ENCODE assay signal across 11 cellular contexts in the genomic region with DNA sequence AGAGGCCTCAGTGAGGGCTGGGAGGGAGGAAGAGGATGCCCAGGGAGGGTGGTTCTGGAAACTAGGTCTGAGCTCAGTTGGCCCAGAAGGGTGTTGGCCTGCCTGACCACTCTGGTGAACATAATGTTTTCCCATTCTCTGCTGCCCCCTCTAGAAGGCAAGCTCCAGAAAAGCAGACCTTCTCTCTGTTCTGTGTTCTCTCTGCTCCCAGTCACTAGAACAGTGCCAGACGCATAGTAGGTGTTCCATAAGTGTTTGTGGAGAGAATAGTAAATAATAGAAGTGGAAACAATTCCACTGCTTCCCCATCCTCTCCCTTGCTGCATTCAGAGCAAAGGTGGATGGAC. TPM values are rescaled to one million over a fixed set of nuclear protein-coding genes. Genes with fewer than 3 reads are reported as not detected.
DNase-seq lines count a peak whose midpoint lies in the region; ATAC-seq and TF ChIP-seq lines count a peak whose summit lies in the region.
"Had no signal": no experiment of that assay in that cellular context is flagged by ENCODE, and none has a peak within 500 bp of the region (broad histone marks: within the 10 kb centered on the region; RNA-seq: fewer than 3 reads in every experiment).

No MANE protein-coding gene starts in this region.

- no peaks in the 10 kb centered on the region for H3K9me3 ChIP-seq in SK-N-SH
- no peaks in the 10 kb centered on the region for H3K9me3 ChIP-seq in esophagus squamous epithelium
- H3K9me3 ChIP-seq: thoracic aorta had no signal

- no peaks in the 10 kb centered on the region for H4K20me1 ChIP-seq in SK-N-SH (ENCODE audit: insufficient read depth)

- H3K36me3 Mint-ChIP-seq in glutamatergic neuron (ENCODE audit: unreplicated experiment) (no peaks in the 10 kb centered on the region), osteocyte (ENCODE audit: unreplicated experiment) (no peaks in the 10 kb centered on the region)

- H3K4me3 ChIP-seq in SK-N-SH (ENCODE audit: low read depth in 2 of 2, low read length in 1 of 2) (no peak overlapping the region), skin epidermis (no peak overlapping the region), esophagus squamous epithelium (no peak overlapping the region)
- H3K4me3 ChIP-seq: K562, thoracic aorta had no signal

- peak overlapping the region in 1 of 2 experiments; percentile 41; a peak in 1 of 4 replicates for H3K27ac ChIP-seq in SK-N-SH (ENCODE audit: low read depth in 2 of 2, low read length in 1 of 2)
- peak overlapping the region in 17 of 21 experiments; percentile 17 to 80 (median 46) for H3K27ac ChIP-seq in skin epidermis
- H3K27ac ChIP-seq in esophagus squamous epithelium, result peak overlapping the region in 2 of 4 donors; percentile 7 to 54

- H3K9ac ChIP-seq in SK-N-SH, result peak overlapping the region; percentile 45; the same call in 1 of the 2 replicates

- POLR2A ChIA-PET in SK-N-SH (lab: Yijun Ruan, JAX), result interaction anchor here (1.1 kb wide), 1 partner anchor 95 kb away, joined by 3 read pairs; no protein-coding TSS in a partner anchor

- no peak for ATAC-seq in SK-N-SH treated with all-trans-retinoic acid at 6 μM for 48 hours
- ATAC-seq in HG03439 (IDR thresholded peaks at IDR 0.05; ENCODE audit: unreplicated experiment), result no peak
- ATAC-seq: K562 had no signal

- H3K79me2 ChIP-seq in SK-N-SH (ENCODE audit: insufficient read depth), result no peaks in the 10 kb centered on the region

- H3K4me1 ChIP-seq in SK-N-SH (ENCODE audit: control insufficient read depth in 1 of 2, insufficient read depth in 2 of 2, low read depth in 1 of 2, low read length in 1 of 2) (peaks cover 10% of the 10 kb centered on the region in 2 experiments; a peak in 2 of 4 replicates), esophagus squamous epithelium (peaks cover 5 to 26% (median 13%) of the 10 kb centered on the region in 3 donors)

- H3K4me1 Mint-ChIP-seq in glutamatergic neuron (ENCODE audit: low read depth, unreplicated experiment) (peaks cover 23% of the 10 kb centered on the region), osteocyte (ENCODE audit: unreplicated experiment) (peaks cover 36% of the 10 kb centered on the region)

- TF ChIP-seq EP300 in SK-N-SH (IDR thresholded peaks at IDR 0.05; ENCODE audit: borderline replicate concordance in 1 of 2, low read depth in 1 of 2, low read length in 1 of 2), result no peak

- H3K4me3 Mint-ChIP-seq in glutamatergic neuron (ENCODE audit: unreplicated experiment), result peak overlapping the region; percentile 72
- no peak overlapping the region for H3K4me3 Mint-ChIP-seq in osteocyte (ENCODE audit: unreplicated experiment)

- peaks cover 4% of the 10 kb centered on the region for H3F3A ChIP-seq in SK-N-SH (replicated peaks; ENCODE audit: insufficient read depth)

- H3K27ac Mint-ChIP-seq in glutamatergic neuron (ENCODE audit: unreplicated experiment) (peak overlapping the region; percentile 86), osteocyte (ENCODE audit: unreplicated experiment) (no peak overlapping the region)

- DNase-seq in SK-N-SH (no peak), NCI-H345 treated with DMSO at 0.1 percent for 48 hours (lab: John Stamatoyannopoulos, UW; ENCODE audit: unreplicated experiment) (peak; percentile 59), glutamatergic neuron (no peak), esophagus squamous epithelium (lab: John Stamatoyannopoulos, UW) (no peak), osteocyte (ENCODE audit: extremely low spot score, unreplicated experiment) (no peak)
- DNase-seq: activated CD4-positive, CD25-positive, alpha-beta regulatory T cell had no signal

- intact Hi-C loops in esophagus squamous epithelium (cut with DNase I), result no loop called here

- WGBS in SK-N-SH (ENCODE audit: low lambda C conversion rate), result 77% methylated on average over 1 of the region's 1 CpG
- 88% methylated on average over 1 of the region's 1 CpG; no CpG with 5 or more reads in 1 of the 2 donors for WGBS in esophagus squamous epithelium, 2 donors

- peaks cover 6% of the 10 kb centered on the region for H3K27me3 Mint-ChIP-seq in glutamatergic neuron (ENCODE audit: unreplicated experiment)
- peaks cover 11% of the 10 kb centered on the region for H3K27me3 Mint-ChIP-seq in osteocyte (ENCODE audit: unreplicated experiment)

- H3K4me2 ChIP-seq in SK-N-SH, result 0 out of 2 replicates have a peak overlapping the region, but pooled peaks have one; percentile 29

- CTCF ChIA-PET in SK-N-SH (lab: Yijun Ruan, JAX), result interaction anchor here (0.9 to 10.5 kb wide), 13 partner anchors 9 to 268 kb away, joined by 3 to 97 read pairs (median 4); partner anchors contain the start of genes CD300LG, DHX8 and SOST

- TF ChIP-seq CTCF in SK-N-SH (IDR thresholded peaks at IDR 0.05) (no peak), glutamatergic neuron (IDR thresholded peaks at IDR 0.05; ENCODE audit: partially characterized antibody, unreplicated experiment) (no peak), esophagus squamous epithelium (IDR thresholded peaks at IDR 0.05) (no peak), osteocyte (IDR thresholded peaks at IDR 0.05) (no peak)

- H3K27me3 ChIP-seq in SK-N-SH (ENCODE audit: insufficient read depth), result no peaks in the 10 kb centered on the region
- H3K27me3 ChIP-seq in esophagus squamous epithelium, result no peaks in the 10 kb centered on the region

- no peaks in the 10 kb centered on the region for H3K36me3 ChIP-seq in SK-N-SH (replicated peaks in 1 of 2; ENCODE audit: control insufficient read depth in 1 of 2, insufficient read depth in 2 of 2, low read length in 1 of 2)
- H3K36me3 ChIP-seq in esophagus squamous epithelium, result no peaks in the 10 kb centered on the region
- H3K36me3 ChIP-seq: thoracic aorta had no signal

- H3K9me2 ChIP-seq in SK-N-SH, result no peaks in the 10 kb centered on the region

- TF ChIP-seq RAD21 in SK-N-SH (IDR thresholded peaks at IDR 0.05; ENCODE audit: low read length), result no peak

- no peak for TF ChIP-seq POLR2A in esophagus squamous epithelium (IDR thresholded peaks at IDR 0.05)

- peaks cover 2% of the 10 kb centered on the region for H3K9me3 Mint-ChIP-seq in glutamatergic neuron (ENCODE audit: unreplicated experiment)
- no peaks in the 10 kb centered on the region for H3K9me3 Mint-ChIP-seq in osteocyte (ENCODE audit: unreplicated experiment)

- no peak overlapping the region for H2AFZ ChIP-seq in SK-N-SH (ENCODE audit: low read depth)

TF ChIP-seq in SK-N-SH, 30 proteins besides CTCF, POLR2A, EP300 and RAD21 (continues in another document):
- no peak for TF ChIP-seq FOXJ3 (CRISPR knock-in tag; IDR thresholded peaks at IDR 0.05)
- no peak for TF ChIP-seq TAF1 (IDR thresholded peaks at IDR 0.05; ENCODE audit: borderline replicate concordance, low read depth, low read length)
- TF ChIP-seq MXI1 (IDR thresholded peaks at IDR 0.05; ENCODE audit: low read depth, low read length), result no peak
- TF ChIP-seq, protein P1, sequence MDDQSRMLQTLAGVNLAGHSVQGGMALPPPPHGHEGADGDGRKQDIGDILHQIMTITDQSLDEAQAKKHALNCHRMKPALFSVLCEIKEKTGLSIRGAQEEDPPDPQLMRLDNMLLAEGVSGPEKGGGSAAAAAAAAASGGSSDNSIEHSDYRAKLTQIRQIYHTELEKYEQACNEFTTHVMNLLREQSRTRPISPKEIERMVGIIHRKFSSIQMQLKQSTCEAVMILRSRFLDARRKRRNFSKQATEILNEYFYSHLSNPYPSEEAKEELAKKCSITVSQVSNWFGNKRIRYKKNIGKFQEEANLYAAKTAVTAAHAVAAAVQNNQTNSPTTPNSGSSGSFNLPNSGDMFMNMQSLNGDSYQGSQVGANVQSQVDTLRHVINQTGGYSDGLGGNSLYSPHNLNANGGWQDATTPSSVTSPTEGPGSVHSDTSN (IDR thresholded peaks at IDR 0.05), result no peak
- no peak for TF ChIP-seq NRF1 (IDR thresholded peaks at IDR 0.05; ENCODE audit: low read depth, low read length)
- TF ChIP-seq, protein P2, sequence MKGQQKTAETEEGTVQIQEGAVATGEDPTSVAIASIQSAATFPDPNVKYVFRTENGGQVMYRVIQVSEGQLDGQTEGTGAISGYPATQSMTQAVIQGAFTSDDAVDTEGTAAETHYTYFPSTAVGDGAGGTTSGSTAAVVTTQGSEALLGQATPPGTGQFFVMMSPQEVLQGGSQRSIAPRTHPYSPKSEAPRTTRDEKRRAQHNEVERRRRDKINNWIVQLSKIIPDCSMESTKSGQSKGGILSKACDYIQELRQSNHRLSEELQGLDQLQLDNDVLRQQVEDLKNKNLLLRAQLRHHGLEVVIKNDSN (IDR thresholded peaks at IDR 0.05; ENCODE audit: borderline replicate concordance, low read depth), result no peak

TF ChIP-seq in SK-N-SH treated with all-trans-retinoic acid at 6 μM for 48 hours, 23 proteins besides CTCF, POLR2A, EP300 and RAD21 (continues in another document):
- no peak for TF ChIP-seq CSDC2 (CRISPR knock-in tag; IDR thresholded peaks at IDR 0.05)
- TF ChIP-seq BACH2 (CRISPR knock-in tag; IDR thresholded peaks at IDR 0.05; ENCODE audit: borderline replicate concordance), result no peak
- TF ChIP-seq GLIS3 (CRISPR knock-in tag; IDR thresholded peaks at IDR 0.05), result no peak
- TF ChIP-seq ZNF8 (CRISPR knock-in tag; IDR thresholded peaks at IDR 0.05), result no peak
- TF ChIP-seq ZFP3 (CRISPR knock-in tag; IDR thresholded peaks at IDR 0.05), result no peak
- TF ChIP-seq, protein P3, sequence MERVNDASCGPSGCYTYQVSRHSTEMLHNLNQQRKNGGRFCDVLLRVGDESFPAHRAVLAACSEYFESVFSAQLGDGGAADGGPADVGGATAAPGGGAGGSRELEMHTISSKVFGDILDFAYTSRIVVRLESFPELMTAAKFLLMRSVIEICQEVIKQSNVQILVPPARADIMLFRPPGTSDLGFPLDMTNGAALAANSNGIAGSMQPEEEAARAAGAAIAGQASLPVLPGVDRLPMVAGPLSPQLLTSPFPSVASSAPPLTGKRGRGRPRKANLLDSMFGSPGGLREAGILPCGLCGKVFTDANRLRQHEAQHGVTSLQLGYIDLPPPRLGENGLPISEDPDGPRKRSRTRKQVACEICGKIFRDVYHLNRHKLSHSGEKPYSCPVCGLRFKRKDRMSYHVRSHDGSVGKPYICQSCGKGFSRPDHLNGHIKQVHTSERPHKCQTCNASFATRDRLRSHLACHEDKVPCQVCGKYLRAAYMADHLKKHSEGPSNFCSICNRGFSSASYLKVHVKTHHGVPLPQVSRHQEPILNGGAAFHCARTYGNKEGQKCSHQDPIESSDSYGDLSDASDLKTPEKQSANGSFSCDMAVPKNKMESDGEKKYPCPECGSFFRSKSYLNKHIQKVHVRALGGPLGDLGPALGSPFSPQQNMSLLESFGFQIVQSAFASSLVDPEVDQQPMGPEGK (CRISPR knock-in tag; IDR thresholded peaks at IDR 0.05; ENCODE audit: borderline replicate concordance), result no peak

RNA-seq across cellular contexts. Expression of gene ETV4, which starts 32.2 kb away (rescaled TPM):
- 27.3 and 33.2 TPM in 2 replicates for polyA plus RNA-seq in SK-N-SH (2012; rRNA removed)
- polyA plus RNA-seq in SK-N-SH (2012; cell fraction: cytosol; rRNA removed), result 12.5 and 20.4 TPM in 2 replicates
- polyA plus RNA-seq in SK-N-SH (2012; cell fraction: nucleus; rRNA removed), result 58.0 and 63.3 TPM in 2 replicates
- not detected for total RNA-seq in glutamatergic neuron (ENCODE audit: unreplicated experiment)
- total RNA-seq in esophagus squamous epithelium, result 10 to 100 TPM in 1 of 4 donors, 1 to 10 TPM in 3; 3.7 to 11.1 (median 6.9) TPM
- total RNA-seq in osteocyte, result 5.9 and 6.5 TPM in 2 replicates
